Comparison of ENCODE assay signal across 1 cellular context in the genomic region with DNA sequence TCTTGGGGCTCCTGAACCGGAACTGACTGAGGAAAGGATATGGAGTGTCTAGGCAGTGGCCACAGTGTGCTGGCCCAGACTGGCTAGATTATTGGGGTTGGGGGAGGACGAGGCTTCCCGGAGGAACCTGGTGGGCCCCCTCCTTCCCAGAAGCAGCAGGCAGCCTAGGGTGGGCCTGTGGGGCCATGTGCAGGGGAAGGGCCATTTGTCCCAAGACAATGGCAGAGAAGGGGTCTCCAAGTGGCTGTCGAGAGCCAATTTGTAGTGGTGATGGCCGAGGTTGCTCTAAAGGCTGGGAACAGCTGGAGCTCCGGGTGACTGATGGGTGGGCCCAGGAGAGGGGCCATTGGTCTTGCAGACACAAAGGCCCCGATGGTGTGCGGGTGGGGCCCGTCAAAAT.
TF ChIP-seq lines count a peak whose summit lies in the region.

No MANE protein-coding gene starts in this region.

TF ChIP-seq in GM23338, 12 proteins besides CTCF, POLR2A, EP300 and RAD21 (continued from another document):
- TF ChIP-seq, protein P1, sequence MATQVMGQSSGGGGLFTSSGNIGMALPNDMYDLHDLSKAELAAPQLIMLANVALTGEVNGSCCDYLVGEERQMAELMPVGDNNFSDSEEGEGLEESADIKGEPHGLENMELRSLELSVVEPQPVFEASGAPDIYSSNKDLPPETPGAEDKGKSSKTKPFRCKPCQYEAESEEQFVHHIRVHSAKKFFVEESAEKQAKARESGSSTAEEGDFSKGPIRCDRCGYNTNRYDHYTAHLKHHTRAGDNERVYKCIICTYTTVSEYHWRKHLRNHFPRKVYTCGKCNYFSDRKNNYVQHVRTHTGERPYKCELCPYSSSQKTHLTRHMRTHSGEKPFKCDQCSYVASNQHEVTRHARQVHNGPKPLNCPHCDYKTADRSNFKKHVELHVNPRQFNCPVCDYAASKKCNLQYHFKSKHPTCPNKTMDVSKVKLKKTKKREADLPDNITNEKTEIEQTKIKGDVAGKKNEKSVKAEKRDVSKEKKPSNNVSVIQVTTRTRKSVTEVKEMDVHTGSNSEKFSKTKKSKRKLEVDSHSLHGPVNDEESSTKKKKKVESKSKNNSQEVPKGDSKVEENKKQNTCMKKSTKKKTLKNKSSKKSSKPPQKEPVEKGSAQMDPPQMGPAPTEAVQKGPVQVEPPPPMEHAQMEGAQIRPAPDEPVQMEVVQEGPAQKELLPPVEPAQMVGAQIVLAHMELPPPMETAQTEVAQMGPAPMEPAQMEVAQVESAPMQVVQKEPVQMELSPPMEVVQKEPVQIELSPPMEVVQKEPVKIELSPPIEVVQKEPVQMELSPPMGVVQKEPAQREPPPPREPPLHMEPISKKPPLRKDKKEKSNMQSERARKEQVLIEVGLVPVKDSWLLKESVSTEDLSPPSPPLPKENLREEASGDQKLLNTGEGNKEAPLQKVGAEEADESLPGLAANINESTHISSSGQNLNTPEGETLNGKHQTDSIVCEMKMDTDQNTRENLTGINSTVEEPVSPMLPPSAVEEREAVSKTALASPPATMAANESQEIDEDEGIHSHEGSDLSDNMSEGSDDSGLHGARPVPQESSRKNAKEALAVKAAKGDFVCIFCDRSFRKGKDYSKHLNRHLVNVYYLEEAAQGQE (IDR thresholded peaks at IDR 0.05; ENCODE audit: unreplicated experiment): no peak
- TF ChIP-seq, protein P2, sequence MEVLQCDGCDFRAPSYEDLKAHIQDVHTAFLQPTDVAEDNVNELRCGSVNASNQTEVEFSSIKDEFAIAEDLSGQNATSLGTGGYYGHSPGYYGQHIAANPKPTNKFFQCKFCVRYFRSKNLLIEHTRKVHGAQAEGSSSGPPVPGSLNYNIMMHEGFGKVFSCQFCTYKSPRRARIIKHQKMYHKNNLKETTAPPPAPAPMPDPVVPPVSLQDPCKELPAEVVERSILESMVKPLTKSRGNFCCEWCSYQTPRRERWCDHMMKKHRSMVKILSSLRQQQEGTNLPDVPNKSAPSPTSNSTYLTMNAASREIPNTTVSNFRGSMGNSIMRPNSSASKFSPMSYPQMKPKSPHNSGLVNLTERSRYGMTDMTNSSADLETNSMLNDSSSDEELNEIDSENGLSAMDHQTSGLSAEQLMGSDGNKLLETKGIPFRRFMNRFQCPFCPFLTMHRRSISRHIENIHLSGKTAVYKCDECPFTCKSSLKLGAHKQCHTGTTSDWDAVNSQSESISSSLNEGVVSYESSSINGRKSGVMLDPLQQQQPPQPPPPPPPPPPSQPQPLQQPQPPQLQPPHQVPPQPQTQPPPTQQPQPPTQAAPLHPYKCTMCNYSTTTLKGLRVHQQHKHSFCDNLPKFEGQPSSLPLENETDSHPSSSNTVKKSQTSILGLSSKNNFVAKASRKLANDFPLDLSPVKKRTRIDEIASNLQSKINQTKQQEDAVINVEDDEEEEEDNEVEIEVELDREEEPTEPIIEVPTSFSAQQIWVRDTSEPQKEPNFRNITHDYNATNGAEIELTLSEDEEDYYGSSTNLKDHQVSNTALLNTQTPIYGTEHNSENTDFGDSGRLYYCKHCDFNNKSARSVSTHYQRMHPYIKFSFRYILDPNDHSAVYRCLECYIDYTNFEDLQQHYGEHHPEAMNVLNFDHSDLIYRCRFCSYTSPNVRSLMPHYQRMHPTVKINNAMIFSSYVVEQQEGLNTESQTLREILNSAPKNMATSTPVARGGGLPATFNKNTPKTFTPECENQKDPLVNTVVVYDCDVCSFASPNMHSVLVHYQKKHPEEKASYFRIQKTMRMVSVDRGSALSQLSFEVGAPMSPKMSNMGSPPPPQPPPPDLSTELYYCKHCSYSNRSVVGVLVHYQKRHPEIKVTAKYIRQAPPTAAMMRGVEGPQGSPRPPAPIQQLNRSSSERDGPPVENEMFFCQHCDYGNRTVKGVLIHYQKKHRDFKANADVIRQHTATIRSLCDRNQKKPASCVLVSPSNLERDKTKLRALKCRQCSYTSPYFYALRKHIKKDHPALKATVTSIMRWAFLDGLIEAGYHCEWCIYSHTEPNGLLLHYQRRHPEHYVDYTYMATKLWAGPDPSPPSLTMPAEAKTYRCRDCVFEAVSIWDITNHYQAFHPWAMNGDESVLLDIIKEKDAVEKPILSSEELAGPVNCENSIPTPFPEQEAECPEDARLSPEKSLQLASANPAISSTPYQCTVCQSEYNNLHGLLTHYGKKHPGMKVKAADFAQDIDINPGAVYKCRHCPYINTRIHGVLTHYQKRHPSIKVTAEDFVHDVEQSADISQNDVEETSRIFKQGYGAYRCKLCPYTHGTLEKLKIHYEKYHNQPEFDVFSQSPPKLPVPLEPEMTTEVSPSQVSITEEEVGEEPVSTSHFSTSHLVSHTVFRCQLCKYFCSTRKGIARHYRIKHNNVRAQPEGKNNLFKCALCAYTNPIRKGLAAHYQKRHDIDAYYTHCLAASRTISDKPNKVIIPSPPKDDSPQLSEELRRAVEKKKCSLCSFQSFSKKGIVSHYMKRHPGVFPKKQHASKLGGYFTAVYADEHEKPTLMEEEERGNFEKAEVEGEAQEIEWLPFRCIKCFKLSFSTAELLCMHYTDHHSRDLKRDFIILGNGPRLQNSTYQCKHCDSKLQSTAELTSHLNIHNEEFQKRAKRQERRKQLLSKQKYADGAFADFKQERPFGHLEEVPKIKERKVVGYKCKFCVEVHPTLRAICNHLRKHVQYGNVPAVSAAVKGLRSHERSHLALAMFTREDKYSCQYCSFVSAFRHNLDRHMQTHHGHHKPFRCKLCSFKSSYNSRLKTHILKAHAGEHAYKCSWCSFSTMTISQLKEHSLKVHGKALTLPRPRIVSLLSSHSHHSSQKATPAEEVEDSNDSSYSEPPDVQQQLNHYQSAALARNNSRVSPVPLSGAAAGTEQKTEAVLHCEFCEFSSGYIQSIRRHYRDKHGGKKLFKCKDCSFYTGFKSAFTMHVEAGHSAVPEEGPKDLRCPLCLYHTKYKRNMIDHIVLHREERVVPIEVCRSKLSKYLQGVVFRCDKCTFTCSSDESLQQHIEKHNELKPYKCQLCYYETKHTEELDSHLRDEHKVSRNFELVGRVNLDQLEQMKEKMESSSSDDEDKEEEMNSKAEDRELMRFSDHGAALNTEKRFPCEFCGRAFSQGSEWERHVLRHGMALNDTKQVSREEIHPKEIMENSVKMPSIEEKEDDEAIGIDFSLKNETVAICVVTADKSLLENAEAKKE (CRISPR knock-in tag; IDR thresholded peaks at IDR 0.05): no peak
- no peak for TF ChIP-seq EZH2phosphoT487 (IDR thresholded peaks at IDR 0.05; ENCODE audit: unreplicated experiment)
- TF ChIP-seq JUNB (IDR thresholded peaks at IDR 0.05; ENCODE audit: unreplicated experiment): no peak
TF ChIP-seq in GM23338: peak in this region for 0.
